Comparison of ENCODE assay signal across 8 cellular contexts in genomic region chr12:96343347-96343954, GRCh38. TPM values are rescaled to one million over a fixed set of nuclear protein-coding genes. Genes with fewer than 3 reads are reported as not detected.
DNase-seq lines count a peak whose midpoint lies in the region; ATAC-seq and TF ChIP-seq lines count a peak whose summit lies in the region.

No MANE protein-coding gene starts in this region.

- DNase-seq in KBM-7, result peak; percentile 76
- DNase-seq in fibroblast of mammary gland (ENCODE audit: low read depth), result peak; percentile 57
- no peak for DNase-seq in upper lobe of left lung
- DNase-seq in glomerular visceral epithelial cell (ENCODE audit: extremely low spot score), result no peak
- DNase-seq in cortex of kidney (lab: John Stamatoyannopoulos, UW), result no peak
- no peak for DNase-seq in erythroblast (lab: John Stamatoyannopoulos, UW)

- no peak for TF ChIP-seq CTCF in fibroblast of mammary gland (conservative IDR thresholded peaks at IDR 0.05; ENCODE audit: control insufficient read depth, insufficient read depth, low read depth, low read length)
- no peak for TF ChIP-seq CTCF in upper lobe of left lung (IDR thresholded peaks at IDR 0.05)

- H3K27me3 ChIP-seq in upper lobe of left lung, result no peaks in the 10 kb centered on the region

- WGBS in upper lobe of left lung, 2 donors, result 91 to 98% methylated on average over 3 of the region's 3 CpGs

- H3K4me3 ChIP-seq in fibroblast of mammary gland (ENCODE audit: control insufficient read depth, low read depth, low read length) (no peak overlapping the region), upper lobe of left lung (no peak overlapping the region)

- peaks cover 0 to 20% (median 10%) of the 10 kb centered on the region in 4 donors for H3K4me1 ChIP-seq in upper lobe of left lung

- TF ChIP-seq POLR2A in upper lobe of left lung (IDR thresholded peaks at IDR 0.05) (no peak), erythroblast (IDR thresholded peaks at IDR 0.05; ENCODE audit: low read length) (no peak)

- in situ Hi-C loops in KBM-7 (cut with MboI; ENCODE audit: low pct_unique_long_range_greater_than_20kb, low sequenced_read_pairs), result no loop called here

- ATAC-seq in GM18499 (IDR thresholded peaks at IDR 0.05; ENCODE audit: insufficient read depth, unreplicated experiment) (peak; percentile 85), GM21447 (IDR thresholded peaks at IDR 0.05; ENCODE audit: unreplicated experiment) (peak; percentile 66), upper lobe of left lung (ENCODE audit: low FRiP score in 2 of 2) (no peak)

- peaks cover 0 to 5% (median 0%) of the 10 kb centered on the region in 4 donors for H3K36me3 ChIP-seq in upper lobe of left lung

- peaks cover 6 to 21% (median 14%) of the 10 kb centered on the region in 4 donors for H3K9me3 ChIP-seq in upper lobe of left lung

- no peak for TF ChIP-seq EP300 in upper lobe of left lung (IDR thresholded peaks at IDR 0.05)

- H3K27ac ChIP-seq in upper lobe of left lung, result no peak overlapping the region

RNA-seq across cellular contexts. Expression of gene CDK17, which starts 56.8 kb away (rescaled TPM):
- 10 to 100 TPM; 31.5 to 71.8 (median 42.5) TPM for total RNA-seq in upper lobe of left lung

Comparison
In these comparisons a context has a peak if more than half of its experiments do, and no peak if none do; other contexts are left out.
1. ATAC-seq: peak in GM18499 (single experiment) and GM21447 (single experiment); none in upper lobe of left lung (0 of 2).
2. DNase-seq: peak in KBM-7 (single experiment) and fibroblast of mammary gland (single experiment); none in upper lobe of left lung (0 of 2), glomerular visceral epithelial cell (single experiment), cortex of kidney (single experiment) and erythroblast (0 of 2).